In genomic region chr17:50542795-50543774, GRCh38 we compare ENCODE assay signal across 10 cellular contexts. TPM values are rescaled to one million over a fixed set of nuclear protein-coding genes. Genes with fewer than 3 reads are reported as not detected.
DNase-seq lines count a peak whose midpoint lies in the region; ATAC-seq and TF ChIP-seq lines count a peak whose summit lies in the region.
"Had no signal": no experiment of that assay in that cellular context is flagged by ENCODE, and none has a peak within 500 bp of the region (broad histone marks: within the 10 kb centered on the region; RNA-seq: fewer than 3 reads in every experiment).

No MANE protein-coding gene starts in this region.

- no peaks in the 10 kb centered on the region for H3K9me3 ChIP-seq in cardiac muscle cell (ENCODE audit: low read depth)
- no peaks in the 10 kb centered on the region for H3K9me3 ChIP-seq in upper lobe of right lung

- DNase-seq in cardiac muscle cell (ENCODE audit: low read depth in 1 of 2, low spot score in 1 of 2), result no peak
- DNase-seq in Right ventricle myocardium inferior (ENCODE audit: missing footprints), result no peak
- DNase-seq in activated CD8-positive, alpha-beta T cell treated with anti-CD3 and anti-CD28 coated beads, Interleukin-2, amount 10 ng/mL, durations not matched to agents 7 days and 5 days, result no peak
- DNase-seq in upper lobe of right lung, result peak; percentile 85
- no peak for DNase-seq in MV-4-11 (lab: John Stamatoyannopoulos, UW)
- DNase-seq: activated CD8-positive, alpha-beta memory T cell treated with anti-CD3 and anti-CD28 coated beads, Interleukin-2, amount 50 U/mL, for 4 hours had no signal

- ATAC-seq in Right ventricle myocardium inferior (no peak), upper lobe of right lung (peak; percentile 39), HG02571 (IDR thresholded peaks at IDR 0.05; ENCODE audit: unreplicated experiment) (no peak), HG02610 (IDR thresholded peaks at IDR 0.05; ENCODE audit: unreplicated experiment) (no peak)
- ATAC-seq in activated CD8-positive, alpha-beta T cell treated with anti-CD3 and anti-CD28 coated beads, Interleukin-2, amount 10 ng/mL, durations not matched to agents 7 days and 5 days, result no peak

- peak overlapping the region; percentile 73 for H3K4me3 Mint-ChIP-seq in activated CD8-positive, alpha-beta T cell treated with anti-CD3 and anti-CD28 coated beads, Interleukin-2, amount 10 ng/mL, durations not matched to agents 7 days and 5 days

- no peak overlapping the region for H3K27ac Mint-ChIP-seq in activated CD8-positive, alpha-beta T cell treated with anti-CD3 and anti-CD28 coated beads, Interleukin-2, amount 10 ng/mL, durations not matched to agents 7 days and 5 days

- intact Hi-C loops in Right ventricle myocardium inferior (cut with DNase I) (loop anchor here (2.0 to 10.0 kb wide), 3 partner anchors 34 to 412 kb away; partner anchors contain the start of gene MYCBPAP), upper lobe of right lung (cut with DNase I) (loop anchor here (10.0 kb wide), 2 partner anchors 142 to 302 kb away; no protein-coding TSS in a partner anchor)

- no peak overlapping the region for H3K27ac ChIP-seq in cardiac muscle cell
- H3K27ac ChIP-seq in layer of hippocampus (ENCODE audit: low read depth, low read length), result peak overlapping the region; percentile 35
- peak overlapping the region; percentile 30 for H3K27ac ChIP-seq in upper lobe of right lung

- no peaks in the 10 kb centered on the region for H3K9me3 Mint-ChIP-seq in activated CD8-positive, alpha-beta T cell treated with anti-CD3 and anti-CD28 coated beads, Interleukin-2, amount 10 ng/mL, durations not matched to agents 7 days and 5 days (ENCODE audit: insufficient read depth)

- peaks cover 13% of the 10 kb centered on the region for H3K27me3 Mint-ChIP-seq in activated CD8-positive, alpha-beta T cell treated with anti-CD3 and anti-CD28 coated beads, Interleukin-2, amount 10 ng/mL, durations not matched to agents 7 days and 5 days (ENCODE audit: low read depth)

- H3K36me3 ChIP-seq in cardiac muscle cell, result no peaks in the 10 kb centered on the region
- H3K36me3 ChIP-seq in upper lobe of right lung, result no peaks in the 10 kb centered on the region

- peaks cover 28% of the 10 kb centered on the region for H3K4me1 Mint-ChIP-seq in activated CD8-positive, alpha-beta T cell treated with anti-CD3 and anti-CD28 coated beads, Interleukin-2, amount 10 ng/mL, durations not matched to agents 7 days and 5 days (ENCODE audit: low read depth)

- CTCF ChIA-PET in activated CD8-positive, alpha-beta T cell treated with anti-CD3 and anti-CD28 coated beads, Interleukin-2, amount 10 ng/mL, durations not matched to agents 7 days and 5 days (lab: Charles Lee), result interaction anchor here (0.7 to 4.8 kb wide), 17 partner anchors 12 to 309 kb away, joined by 3 to 28 read pairs (median 3); partner anchors contain the start of genes ANKRD40 and RSAD1

- POLR2A ChIA-PET in activated CD8-positive, alpha-beta T cell treated with anti-CD3 and anti-CD28 coated beads, Interleukin-2, amount 10 ng/mL, durations not matched to agents 7 days and 5 days (lab: Charles Lee), result no interaction called here

- H3K27me3 ChIP-seq in cardiac muscle cell (no peaks in the 10 kb centered on the region), layer of hippocampus (ENCODE audit: control insufficient read depth, insufficient read depth, low read length) (no peaks in the 10 kb centered on the region), upper lobe of right lung (no peaks in the 10 kb centered on the region)

- TF ChIP-seq CTCF in cardiac muscle cell (IDR thresholded peaks at IDR 0.05; ENCODE audit: low read depth, low read length) (no peak), upper lobe of right lung (IDR thresholded peaks at IDR 0.05) (no peak)

- H3K4me1 ChIP-seq in cardiac muscle cell (ENCODE audit: low read depth) (peaks cover 12% of the 10 kb centered on the region), upper lobe of right lung (peaks cover 21% of the 10 kb centered on the region)

- H3K4me3 ChIP-seq in cardiac muscle cell (peak overlapping the region; percentile 33), upper lobe of right lung (peak overlapping the region; percentile 63)

- H3K36me3 Mint-ChIP-seq in activated CD8-positive, alpha-beta T cell treated with anti-CD3 and anti-CD28 coated beads, Interleukin-2, amount 10 ng/mL, durations not matched to agents 7 days and 5 days (ENCODE audit: low read depth), result no peaks in the 10 kb centered on the region

RNA-seq across cellular contexts. Expression of gene SPATA20, which starts 3.9 kb away (rescaled TPM):
- total RNA-seq in cardiac muscle cell (194 and 216 TPM in 2 replicates), Right ventricle myocardium inferior (60.4 TPM), upper lobe of right lung (31.6 TPM)
- 103 and 162 TPM in 2 replicates for polyA plus RNA-seq in cardiac muscle cell
- 10 to 100 TPM; 23.9 to 27.3 TPM for total RNA-seq in activated CD8-positive, alpha-beta T cell treated with anti-CD3 and anti-CD28 coated beads, Interleukin-2, amount 10 ng/mL, durations not matched to agents 7 days and 5 days

RNA-seq across cellular contexts. Expression of gene EPN3, which starts 10.6 kb away (rescaled TPM):
- total RNA-seq in cardiac muscle cell (2.0 and 3.1 TPM in 2 replicates), Right ventricle myocardium inferior (21.5 TPM), upper lobe of right lung (0.09 TPM)
- polyA plus RNA-seq in cardiac muscle cell, result 1.9 and 3.5 TPM in 2 replicates
- total RNA-seq in activated CD8-positive, alpha-beta T cell treated with anti-CD3 and anti-CD28 coated beads, Interleukin-2, amount 10 ng/mL, durations not matched to agents 7 days and 5 days, result not detected
- total RNA-seq: myocyte had no signal

RNA-seq across cellular contexts. Expression of gene CACNA1G, which starts 17.4 kb away (rescaled TPM):
- total RNA-seq in cardiac muscle cell (29.7 and 46.1 TPM in 2 replicates), Right ventricle myocardium inferior (0.38 TPM), upper lobe of right lung (not detected)
- 19.0 and 22.8 TPM in 2 replicates for polyA plus RNA-seq in cardiac muscle cell
- not detected for total RNA-seq in activated CD8-positive, alpha-beta T cell treated with anti-CD3 and anti-CD28 coated beads, Interleukin-2, amount 10 ng/mL, durations not matched to agents 7 days and 5 days

RNA-seq across cellular contexts. Expression of gene MYCBPAP, which starts 34.8 kb away (rescaled TPM):
- total RNA-seq in cardiac muscle cell (1.2 and 3.2 TPM in 2 replicates), Right ventricle myocardium inferior (0.81 TPM), upper lobe of right lung (1.3 TPM)
- 1.2 and 2.5 TPM in 2 replicates for polyA plus RNA-seq in cardiac muscle cell
- 1 to 10 TPM; 7.7 to 9.3 TPM for total RNA-seq in activated CD8-positive, alpha-beta T cell treated with anti-CD3 and anti-CD28 coated beads, Interleukin-2, amount 10 ng/mL, durations not matched to agents 7 days and 5 days

Comparison
In these comparisons a context has a peak if more than half of its experiments do, and no peak if none do; other contexts are left out.
1. RNA of gene CACNA1G, which starts 17.4 kb away (total RNA-seq): 29.7 to 46.1 TPM in cardiac muscle cell; 0.38 TPM in Right ventricle myocardium inferior (single experiment), not detected in upper lobe of right lung (single experiment) and not detected in activated CD8-positive, alpha-beta T cell treated with anti-CD3 and anti-CD28 coated beads, Interleukin-2, amount 10 ng/mL, durations not matched to agents 7 days and 5 days; every median in the first group is over 10 times any median in the second.